In genomic region chr1:247332215-247332900, GRCh38 we compare ENCODE assay signal across 8 cellular contexts. TPM values are rescaled to one million over a fixed set of nuclear protein-coding genes. Genes with fewer than 3 reads are reported as not detected.
A peak's percentile ranks its signal among the peaks of the same experiment; 100 is the strongest.
DNase-seq lines count a peak whose midpoint lies in the region; ATAC-seq, FAIRE-seq and TF ChIP-seq lines count a peak whose summit lies in the region.

No MANE protein-coding gene starts in this region.

- H3K9me3 Mint-ChIP-seq in naive thymus-derived CD4-positive, alpha-beta T cell, result peaks cover 0 to 1% (median 0%) of the 10 kb centered on the region in 11 donors

- FAIRE-seq in GM12892 (lab: Jason Lieb, UNC), result no peak

- POLR2A ChIA-PET in naive thymus-derived CD4-positive, alpha-beta T cell (lab: Charles Lee), result interaction anchor here (1.0 to 1.6 kb wide), 2 partner anchors 8 to 14 kb away, joined by 4 to 6 read pairs; no protein-coding TSS in a partner anchor

- H3K36me3 ChIP-seq in naive thymus-derived CD4-positive, alpha-beta T cell (ENCODE audit: control insufficient read depth in 2 of 3, insufficient read depth in 3 of 3, low read length in 3 of 3), result no peaks in the 10 kb centered on the region
- peaks cover 18 to 25% (median 22%) of the 10 kb centered on the region in 4 donors for H3K36me3 ChIP-seq in stomach

- no peak for TF ChIP-seq EP300 in stomach (IDR thresholded peaks at IDR 0.05)

- CTCF ChIA-PET in naive thymus-derived CD4-positive, alpha-beta T cell (lab: Charles Lee), result no interaction called here

- no peak for TF ChIP-seq CTCF in stomach (IDR thresholded peaks at IDR 0.05)

- peak; percentile 73 for DNase-seq in 8988T
- peak; percentile 67 for DNase-seq in GM12892 (ENCODE audit: insufficient read length)
- peak; percentile 71 for DNase-seq in NCI-H2171 treated with DMSO at 0.1 percent for 48 hours (lab: John Stamatoyannopoulos, UW)
- peak; percentile 38 for DNase-seq in activated T-cell treated with anti-CD3 and anti-CD28 coated beads for 24 hours (ENCODE audit: low read depth)
- peak; percentile 55 to 64 for DNase-seq in erythroblast (lab: John Stamatoyannopoulos, UW)
- peak; percentile 25 to 66 (median 48) for DNase-seq in naive thymus-derived CD4-positive, alpha-beta T cell
- DNase-seq in stomach, result peak; percentile 54

- peak overlapping the region in 7 of 9 donors; percentile 29 to 85 (median 57) for H3K27ac Mint-ChIP-seq in naive thymus-derived CD4-positive, alpha-beta T cell

- H3K4me1 ChIP-seq in naive thymus-derived CD4-positive, alpha-beta T cell (ENCODE audit: control insufficient read depth in 2 of 2, insufficient read depth in 2 of 2, low read length in 2 of 2), result peaks cover 6 to 14% of the 10 kb centered on the region in 2 donors
- peaks cover 20 to 46% (median 35%) of the 10 kb centered on the region in 4 donors for H3K4me1 ChIP-seq in stomach

- 2 to 4% (median 3%) methylated on average over 25 to 53 of the region's 53 CpGs for WGBS in stomach, 5 donors

- no peaks in the 10 kb centered on the region for H3K27me3 ChIP-seq in naive thymus-derived CD4-positive, alpha-beta T cell (ENCODE audit: control insufficient read depth in 2 of 2, insufficient read depth in 2 of 2, low read length in 2 of 2)
- H3K27me3 ChIP-seq in stomach, result no peaks in the 10 kb centered on the region

- TF ChIP-seq POLR2A in GM12892 (IDR thresholded peaks at IDR 0.05; ENCODE audit: low read depth, low read length), result 0 out of 2 replicates have a peak, but pooled peaks have one; percentile 0
- TF ChIP-seq POLR2A in erythroblast (IDR thresholded peaks at IDR 0.05; ENCODE audit: low read length), result no peak
- TF ChIP-seq POLR2A in stomach (IDR thresholded peaks at IDR 0.05), result no peak

- H3K4me1 Mint-ChIP-seq in naive thymus-derived CD4-positive, alpha-beta T cell, result peaks cover 10 to 37% (median 23%) of the 10 kb centered on the region in 7 donors

- no peaks in the 10 kb centered on the region for H3K27me3 Mint-ChIP-seq in naive thymus-derived CD4-positive, alpha-beta T cell

- peak overlapping the region; percentile 62 to 99 (median 80) for H3K4me3 Mint-ChIP-seq in naive thymus-derived CD4-positive, alpha-beta T cell

- intact Hi-C loops in naive thymus-derived CD4-positive, alpha-beta T cell (cut with micrococcal nuclease), result loop anchor here in 1 of 2 donors (5.0 to 10.0 kb wide), 2 partner anchors 255 to 768 kb away; partner anchors contain the start of genes CNST, TFB2M and ZNF670
- intact Hi-C loops in stomach (cut with DNase I; ENCODE audit: low total_unique reads), result no loop called here

- peak overlapping the region; percentile 52 for H3K4me3 ChIP-seq in naive thymus-derived CD4-positive, alpha-beta T cell (ENCODE audit: low read length)
- peak overlapping the region; percentile 88 to 98 (median 93) for H3K4me3 ChIP-seq in stomach

- peaks cover 0 to 10% (median 5%) of the 10 kb centered on the region in 5 donors for H3K36me3 Mint-ChIP-seq in naive thymus-derived CD4-positive, alpha-beta T cell

- ATAC-seq in HG02840 (IDR thresholded peaks at IDR 0.05; ENCODE audit: low FRiP score, unreplicated experiment), result peak; percentile 45
- peak; percentile 57 for ATAC-seq in naive thymus-derived CD4-positive, alpha-beta T cell

- peak overlapping the region; percentile 72 for H3K27ac ChIP-seq in naive thymus-derived CD4-positive, alpha-beta T cell (ENCODE audit: low read depth, low read length)
- H3K27ac ChIP-seq in stomach, result peak overlapping the region; percentile 86 to 96 (median 93)

- H3K9me3 ChIP-seq in naive thymus-derived CD4-positive, alpha-beta T cell (ENCODE audit: control insufficient read depth in 2 of 3, low read length in 3 of 3), result no peaks in the 10 kb centered on the region
- H3K9me3 ChIP-seq in stomach, result no peaks in the 10 kb centered on the region

RNA-seq across cellular contexts. Expression of gene ZNF496, which starts 0.7 kb away (rescaled TPM):
- 8.6 TPM for polyA plus RNA-seq in GM12892 (2012; ENCODE audit: missing spikeins)
- 10 to 100 TPM in 3 of 5 experiments, 1 to 10 TPM in 2; 9.5 to 25.1 (median 17.3) TPM for total RNA-seq in naive thymus-derived CD4-positive, alpha-beta T cell
- 10 to 100 TPM in 1 of 2 donors, 1 to 10 TPM in 1; 9.2 to 10.5 TPM for polyA plus RNA-seq in naive thymus-derived CD4-positive, alpha-beta T cell
- total RNA-seq in stomach, result 10 to 100 TPM in 4 of 5 donors, 1 to 10 TPM in 1; 7.6 to 25.8 (median 14.5) TPM
- polyA plus RNA-seq in stomach, result 1 to 10 TPM; 5.8 to 9.8 (median 8.7) TPM

Comparison
In these comparisons a context has a peak if more than half of its experiments do, and no peak if none do; other contexts are left out.
1. Peak in every context shown above with its lines: DNase-seq, ATAC-seq, H3K4me3 ChIP-seq and H3K27ac ChIP-seq.